ENCODE assay signal across 8 cellular contexts in genomic region chr20:37992802-37993538, GRCh38. TPM values are rescaled to one million over a fixed set of nuclear protein-coding genes. Genes with fewer than 3 reads are reported as not detected.
DNase-seq lines count a peak whose midpoint lies in the region; TF ChIP-seq lines count a peak whose summit lies in the region.

No MANE protein-coding gene starts in this region.

- no peaks in the 10 kb centered on the region for H3K79me2 ChIP-seq in smooth muscle cell (ENCODE audit: low read depth)

- H3K9ac ChIP-seq in smooth muscle cell (ENCODE audit: low read depth) = no peak overlapping the region

- H4K20me1 ChIP-seq in smooth muscle cell (ENCODE audit: low read depth) = no peaks in the 10 kb centered on the region

- 35% methylated on average over 5 of the region's 5 CpGs for WGBS in smooth muscle cell (ENCODE audit: low lambda C conversion rate)

- DNase-seq in NCI-H345 (lab: John Stamatoyannopoulos, UW) (peak; percentile 22), NCI-H345 treated with DMSO at 0.1 percent for 48 hours (lab: John Stamatoyannopoulos, UW; ENCODE audit: unreplicated experiment) (no peak), HuH-7 (ENCODE audit: low spot score) (peak; percentile 48), SW480 (ENCODE audit: low spot score) (peak; percentile 85), germinal center (ENCODE audit: low spot score) (peak; percentile 74), smooth muscle cell (lab: John Stamatoyannopoulos, UW; ENCODE audit: unreplicated experiment) (no peak), substantia nigra (lab: John Stamatoyannopoulos, UW) (no peak), uterus (no peak)

- no peaks in the 10 kb centered on the region for H3K27me3 ChIP-seq in smooth muscle cell (ENCODE audit: low read depth)
- H3K27me3 ChIP-seq in uterus = no peaks in the 10 kb centered on the region

- TF ChIP-seq POLR2A in uterus (IDR thresholded peaks at IDR 0.05) = no peak

- peaks cover 1% of the 10 kb centered on the region for H3K4me1 ChIP-seq in smooth muscle cell (ENCODE audit: low read depth)
- H3K4me1 ChIP-seq in uterus = no peaks in the 10 kb centered on the region

- TF ChIP-seq CTCF in smooth muscle cell (IDR thresholded peaks at IDR 0.05; ENCODE audit: borderline replicate concordance, insufficient read depth, poor library complexity, severe bottlenecking) (peak; percentile 63), uterus (IDR thresholded peaks at IDR 0.05) (peak in 2 of 4 experiments; percentile 50 to 54)

- H3K4me3 ChIP-seq in smooth muscle cell (no peak overlapping the region), uterus (no peak overlapping the region)

- H3K36me3 ChIP-seq in smooth muscle cell (ENCODE audit: low read depth) (no peaks in the 10 kb centered on the region), uterus (no peaks in the 10 kb centered on the region)

- H3K27ac ChIP-seq in smooth muscle cell (ENCODE audit: low read depth) = no peak overlapping the region
- H3K27ac ChIP-seq in substantia nigra (ENCODE audit: low read depth, low read length, poor library complexity, severe bottlenecking) = no peak overlapping the region
- H3K27ac ChIP-seq in uterus = no peak overlapping the region

- H3K9me3 ChIP-seq in smooth muscle cell (replicated peaks; ENCODE audit: low read depth) = no peaks in the 10 kb centered on the region
- H3K9me3 ChIP-seq in uterus = no peaks in the 10 kb centered on the region

- intact Hi-C loops in uterus (cut with DNase I; ENCODE audit: low total_unique reads) = no loop called here

- H3K4me2 ChIP-seq in smooth muscle cell = peak overlapping the region; percentile 55

- H3F3A ChIP-seq in smooth muscle cell (ENCODE audit: low read depth) = peaks cover 13% of the 10 kb centered on the region

- H2AFZ ChIP-seq in smooth muscle cell (ENCODE audit: low read depth) = no peak overlapping the region

RNA-seq across cellular contexts. Expression of gene TTI1, which starts 40.3 kb away (rescaled TPM):
- 17.0 and 20.4 TPM in 2 replicates for total RNA-seq in smooth muscle cell
- 14.2 and 20.0 TPM in 2 replicates for polyA plus RNA-seq in smooth muscle cell
- total RNA-seq in uterus = 10 to 100 TPM in 3 of 4 donors, 1 to 10 TPM in 1; 5.3 to 33.2 (median 24.4) TPM

RNA-seq across cellular contexts. Expression of gene RPRD1B, which starts 40.6 kb away (rescaled TPM):
- total RNA-seq in smooth muscle cell (40.2 and 59.1 TPM in 2 replicates), uterus (10 to 100 TPM in 3 of 4 donors, 1 to 10 TPM in 1; 7.9 to 71.3 (median 26.1) TPM)
- 13.5 and 19.6 TPM in 2 replicates for polyA plus RNA-seq in smooth muscle cell

Comparison
In these comparisons a context has a peak if more than half of its experiments do, and no peak if none do; other contexts are left out.
1. DNase-seq: peak in NCI-H345 (single experiment), HuH-7 (single experiment), SW480 (single experiment) and germinal center (single experiment); none in NCI-H345 treated with DMSO at 0.1 percent for 48 hours (single experiment), smooth muscle cell (single experiment), substantia nigra (0 of 49) and uterus (0 of 2).